22 cellular contexts compared by ENCODE assay signal in genomic region chr19:20162821-20163220, GRCh38. TPM values are rescaled to one million over a fixed set of nuclear protein-coding genes. Genes with fewer than 3 reads are reported as not detected.
DNase-seq lines count a peak whose midpoint lies in the region; ATAC-seq and TF ChIP-seq lines count a peak whose summit lies in the region.
"Had no signal": no experiment of that assay in that cellular context is flagged by ENCODE, and none has a peak within 500 bp of the region (broad histone marks: within the 10 kb centered on the region; RNA-seq: fewer than 3 reads in every experiment).

No MANE protein-coding gene starts in this region.

- H3K4me3 Mint-ChIP-seq in activated CD4-positive, alpha-beta T cell treated with anti-CD3 and anti-CD28 coated beads for 36 hours: no peak overlapping the region
- H3K4me3 Mint-ChIP-seq in endothelial cell (ENCODE audit: unreplicated experiment): no peak overlapping the region
- H3K4me3 Mint-ChIP-seq: dendritic cell treated with granulocyte-macrophage colony-stimulating factor and Interleukin-4, amounts not matched to agents 40 ng/mL and 50 ng/mL, for 4 days; neural crest cell; T-helper 1 cell treated with Interleukin-12 subunit alpha and Interleukin-12 subunit beta and Interleukin-4 antibody, amounts not matched to agents 30 μg/mL and 1 μg/mL, for 36 hours had no signal

- no peak overlapping the region for H3K27ac Mint-ChIP-seq in activated CD4-positive, alpha-beta T cell treated with anti-CD3 and anti-CD28 coated beads for 36 hours
- peak overlapping the region; percentile 92 for H3K27ac Mint-ChIP-seq in endothelial cell (ENCODE audit: unreplicated experiment)
- H3K27ac Mint-ChIP-seq: activated T-helper 2 cell treated with anti-CD3 and anti-CD28 coated beads, Interferon-gamma antibody, Interleukin-2, Interleukin-4, amounts not matched to agents 10 μg/mL and 5 μg/mL and 100 μg/mL, durations not matched to agents 14 hours and 24 hours and 36 hours; dendritic cell treated with granulocyte-macrophage colony-stimulating factor and Interleukin-4, amounts not matched to agents 40 ng/mL and 50 ng/mL, for 4 days; T-helper 1 cell treated with Interleukin-12 subunit alpha and Interleukin-12 subunit beta and Interleukin-4 antibody, amounts not matched to agents 30 μg/mL and 1 μg/mL, for 36 hours had no signal

- in situ Hi-C loops in gastrocnemius medialis (cut with MboI; ENCODE audit: low sequenced_read_pairs in 4 of 4): no loop called here
- in situ Hi-C loops in HAP-1 (cut with MboI; ENCODE audit: low sequenced_read_pairs): no loop called here

- H3K27ac ChIP-seq in DND-41 (ENCODE audit: low read length) (no peak overlapping the region), Peyer's patch (no peak overlapping the region), gastrocnemius medialis (no peak overlapping the region)
- H3K27ac ChIP-seq: 22Rv1, GM23248, heart right ventricle, left ventricle myocardium inferior, PC-9, prostate gland had no signal

- H3K36me3 Mint-ChIP-seq in activated CD4-positive, alpha-beta T cell treated with anti-CD3 and anti-CD28 coated beads for 36 hours (ENCODE audit: low read depth): peaks cover 20% of the 10 kb centered on the region
- H3K36me3 Mint-ChIP-seq in endothelial cell (ENCODE audit: low read depth, unreplicated experiment): peaks cover 21% of the 10 kb centered on the region

- H3K79me2 ChIP-seq in DND-41 (ENCODE audit: insufficient read depth, low read length): peaks cover 8% of the 10 kb centered on the region

- H3K36me3 ChIP-seq in DND-41 (ENCODE audit: insufficient read depth, low read length) (no peaks in the 10 kb centered on the region; the same call in 1 of the 2 replicates), Peyer's patch (no peaks in the 10 kb centered on the region), gastrocnemius medialis (no peaks in the 10 kb centered on the region), HAP-1 (replicated peaks) (no peaks in the 10 kb centered on the region)
- H3K36me3 ChIP-seq: heart right ventricle, left ventricle myocardium inferior, prostate gland had no signal

- peaks cover 15% of the 10 kb centered on the region for H3K4me1 Mint-ChIP-seq in activated CD4-positive, alpha-beta T cell treated with anti-CD3 and anti-CD28 coated beads for 36 hours
- H3K4me1 Mint-ChIP-seq in endothelial cell (ENCODE audit: unreplicated experiment): peaks cover 24% of the 10 kb centered on the region

- no peak overlapping the region for H2AFZ ChIP-seq in DND-41 (ENCODE audit: low read depth, low read length)
- H2AFZ ChIP-seq: GM23248, PC-9 had no signal

- H3K4me1 ChIP-seq in DND-41 (ENCODE audit: insufficient read depth, low read length) (peaks cover 16% of the 10 kb centered on the region), Peyer's patch (peaks cover 0 to 6% (median 1%) of the 10 kb centered on the region in 4 donors), gastrocnemius medialis (no peaks in the 10 kb centered on the region), HAP-1 (no peaks in the 10 kb centered on the region)
- H3K4me1 ChIP-seq: prostate gland had no signal

- CTCF ChIA-PET in activated CD4-positive, alpha-beta T cell treated with anti-CD3 and anti-CD28 coated beads for 36 hours (lab: Charles Lee): interaction anchor here (1.1 kb wide), 1 partner anchor 165 kb away, joined by 3 read pairs; no protein-coding TSS in a partner anchor

- DNase-seq in activated CD4-positive, alpha-beta T cell treated with anti-CD3 and anti-CD28 coated beads for 36 hours: peak; percentile 30
- no peak for DNase-seq in activated CD4-positive, alpha-beta T cell treated with anti-CD3 and anti-CD28 coated beads, Interleukin-2, amount 50 U/mL, for 4 hours
- peak; percentile 56 for DNase-seq in DND-41
- DNase-seq in Peyer's patch: peak in 2 of 3 donors; percentile 70 to 78
- peak; percentile 42 for DNase-seq in endothelial cell (ENCODE audit: low spot score)
- no peak for DNase-seq in gastrocnemius medialis
- no peak for DNase-seq in HAP-1 (ENCODE audit: low spot score in 2 of 2)
- DNase-seq: amniotic stem cell, GM23248, left ventricle myocardium inferior, NCI-H187, NCI-H345, PC-9, trophoblast cell had no signal

- no peak overlapping the region for H3K4me2 ChIP-seq in DND-41 (ENCODE audit: insufficient read depth, low read length)
- H3K4me2 ChIP-seq: PC-9 had no signal

- no peaks in the 10 kb centered on the region for H3K9me3 ChIP-seq in DND-41 (ENCODE audit: insufficient read depth, low read length, severe bottlenecking)
- peaks cover 0 to under 1% (median 0%) of the 10 kb centered on the region in 4 donors for H3K9me3 ChIP-seq in Peyer's patch
- H3K9me3 ChIP-seq in gastrocnemius medialis: no peaks in the 10 kb centered on the region
- H3K9me3 ChIP-seq in HAP-1: no peaks in the 10 kb centered on the region
- H3K9me3 ChIP-seq: left ventricle myocardium inferior, prostate gland had no signal

- no peaks in the 10 kb centered on the region for H3K27me3 ChIP-seq in DND-41 (ENCODE audit: insufficient read depth, low read length, poor library complexity)
- H3K27me3 ChIP-seq in Peyer's patch: no peaks in the 10 kb centered on the region
- no peaks in the 10 kb centered on the region for H3K27me3 ChIP-seq in gastrocnemius medialis
- no peaks in the 10 kb centered on the region for H3K27me3 ChIP-seq in HAP-1 (ENCODE audit: low read depth)
- H3K27me3 ChIP-seq: heart right ventricle had no signal

- ATAC-seq in activated CD4-positive, alpha-beta T cell treated with anti-CD3 and anti-CD28 coated beads for 36 hours: no peak
- no peak for ATAC-seq in DND-41 (ENCODE audit: insufficient read depth, low read depth)
- ATAC-seq in gastrocnemius medialis: no peak
- ATAC-seq in HG02884 (IDR thresholded peaks at IDR 0.05; ENCODE audit: unreplicated experiment): no peak
- ATAC-seq: heart right ventricle had no signal

- no peak for TF ChIP-seq POLR2A in Peyer's patch (IDR thresholded peaks at IDR 0.05)
- TF ChIP-seq POLR2A in gastrocnemius medialis (IDR thresholded peaks at IDR 0.05): no peak

- no peaks in the 10 kb centered on the region for H3K27me3 Mint-ChIP-seq in activated CD4-positive, alpha-beta T cell treated with anti-CD3 and anti-CD28 coated beads for 36 hours
- no peaks in the 10 kb centered on the region for H3K27me3 Mint-ChIP-seq in endothelial cell (ENCODE audit: unreplicated experiment)
- H3K27me3 Mint-ChIP-seq: dendritic cell treated with granulocyte-macrophage colony-stimulating factor and Interleukin-4, amounts not matched to agents 40 ng/mL and 50 ng/mL, for 4 days had no signal

- H3K4me3 ChIP-seq in DND-41 (ENCODE audit: low read depth in 1 of 2, low read length in 2 of 2) (no peak overlapping the region), Peyer's patch (no peak overlapping the region), gastrocnemius medialis (no peak overlapping the region), HAP-1 (no peak overlapping the region)
- H3K4me3 ChIP-seq: GM23248, heart right ventricle, left ventricle myocardium inferior, PC-9, prostate gland had no signal

- intact Hi-C loops in activated CD4-positive, alpha-beta T cell treated with anti-CD3 and anti-CD28 coated beads for 36 hours (cut with DNase I, micrococcal nuclease): no loop called here
- intact Hi-C loops in gastrocnemius medialis (cut with DNase I; ENCODE audit: low total_unique reads): no loop called here

- POLR2A ChIA-PET in activated CD4-positive, alpha-beta T cell treated with anti-CD3 and anti-CD28 coated beads for 36 hours (lab: Charles Lee): no interaction called here

- H3K9ac ChIP-seq in DND-41 (ENCODE audit: low read depth, low read length): no peak overlapping the region
- H3K9ac ChIP-seq: GM23248 had no signal

- H4K20me1 ChIP-seq in DND-41 (ENCODE audit: insufficient read depth, low read length): no peaks in the 10 kb centered on the region

- TF ChIP-seq CTCF in DND-41 (IDR thresholded peaks at IDR 0.05; ENCODE audit: borderline replicate concordance, extremely low read depth, low read length, poor library complexity, severe bottlenecking) (no peak), Peyer's patch (IDR thresholded peaks at IDR 0.05) (no peak), endothelial cell (IDR thresholded peaks at IDR 0.05; ENCODE audit: unreplicated experiment) (no peak), gastrocnemius medialis (IDR thresholded peaks at IDR 0.05 in 4 of 5, conservative IDR thresholded peaks at IDR 0.05 in 1 of 5) (no peak)

- peaks cover 16% of the 10 kb centered on the region for H3K9me3 Mint-ChIP-seq in activated CD4-positive, alpha-beta T cell treated with anti-CD3 and anti-CD28 coated beads for 36 hours (ENCODE audit: low read depth)
- H3K9me3 Mint-ChIP-seq in endothelial cell (ENCODE audit: unreplicated experiment): peaks cover 5% of the 10 kb centered on the region

RNA-seq across cellular contexts. Expression of gene ZNF486, which starts 4.2 kb away (rescaled TPM):
- total RNA-seq in activated CD4-positive, alpha-beta T cell treated with anti-CD3 and anti-CD28 coated beads for 36 hours: 10 to 100 TPM; 16.1 to 18.1 TPM
- 10 to 100 TPM in 1 of 4 donors, 1 to 10 TPM in 3; 1.6 to 12.4 (median 2.1) TPM for total RNA-seq in Peyer's patch
- 11.5 TPM for total RNA-seq in endothelial cell (ENCODE audit: unreplicated experiment)
- total RNA-seq in gastrocnemius medialis: 1 to 10 TPM in 1 of 4 donors, under 1 TPM in 3; 0.15 to 1.1 (median 0.75) TPM

Comparison
In these comparisons a context has a peak if more than half of its experiments do, and no peak if none do; other contexts are left out.
1. DNase-seq: peak in activated CD4-positive, alpha-beta T cell treated with anti-CD3 and anti-CD28 coated beads for 36 hours (single experiment), DND-41 (single experiment), Peyer's patch (2 of 3) and endothelial cell (single experiment); none in activated CD4-positive, alpha-beta T cell treated with anti-CD3 and anti-CD28 coated beads, Interleukin-2, amount 50 U/mL, for 4 hours (0 of 2), gastrocnemius medialis (0 of 2) and HAP-1 (0 of 2).